In genomic region chr19:4368128-4368820, GRCh38 we compare ENCODE assay signal across 8 cellular contexts. TPM values are rescaled to one million over a fixed set of nuclear protein-coding genes. Genes with fewer than 3 reads are reported as not detected.
A peak's percentile ranks its signal among the peaks of the same experiment; 100 is the strongest.
DNase-seq lines count a peak whose midpoint lies in the region; ATAC-seq, FAIRE-seq and TF ChIP-seq lines count a peak whose summit lies in the region.

No MANE protein-coding gene starts in this region.

- H3K9me3 ChIP-seq in Panc1 (ENCODE audit: control insufficient read depth, insufficient read depth, low read depth, low read length) (no peaks in the 10 kb centered on the region), esophagus muscularis mucosa (no peaks in the 10 kb centered on the region), pancreas (no peaks in the 10 kb centered on the region), mucosa of descending colon (no peaks in the 10 kb centered on the region)

- H3K4me1 ChIP-seq in Panc1 (ENCODE audit: control insufficient read depth, insufficient read depth, low read length), result peaks cover 51% of the 10 kb centered on the region
- peaks cover 58 to 65% (median 61%) of the 10 kb centered on the region in 4 donors for H3K4me1 ChIP-seq in esophagus muscularis mucosa
- H3K4me1 ChIP-seq in pancreas, result peaks cover 7 to 27% (median 18%) of the 10 kb centered on the region in 3 donors
- H3K4me1 ChIP-seq in mucosa of descending colon (ENCODE audit: low read depth), result peaks cover 38% of the 10 kb centered on the region

- H3K4me3 ChIP-seq in Panc1 (ENCODE audit: low read depth in 2 of 2, low read length in 2 of 2) (no peak overlapping the region), esophagus muscularis mucosa (no peak overlapping the region), pancreas (no peak overlapping the region), mucosa of descending colon (no peak overlapping the region)

- DNase-seq in EH (ENCODE audit: low read depth) (peak; percentile 32), Panc1 (ENCODE audit: low read depth, low spot score) (no peak), esophagus muscularis mucosa (ENCODE audit: extremely low spot score) (no peak), pancreas (peak in 4 of 6 donors; percentile 17 to 65 (median 33)), SW480 (ENCODE audit: low spot score) (no peak), mucosa of descending colon (no peak), NCI-H2196 (lab: John Stamatoyannopoulos, UW; ENCODE audit: unreplicated experiment) (no peak)
- DNase-seq in stimulated activated CD4-positive, alpha-beta T cell treated with anti-CD3 and anti-CD28 coated beads, Interleukin-4, amount 100 ng/mL, for 4 hours, result no peak

- TF ChIP-seq EP300 in esophagus muscularis mucosa (IDR thresholded peaks at IDR 0.05), result no peak

- in situ Hi-C loops in Panc1 (cut with HindIII; ENCODE audit: low pct_unique_long_range_greater_than_20kb, low sequenced_read_pairs), result no loop called here

- no TSS peak for BruUV-seq in Panc1 (replicated peaks; lab: Mats Ljungman, UMichigan)

- POLR2A ChIA-PET in Panc1 (lab: Charles Lee), result interaction anchor here (0.7 kb wide), 1 partner anchor 9 kb away, joined by 4 read pairs; no protein-coding TSS in a partner anchor

- peak overlapping the region; percentile 44 for H3K27ac ChIP-seq in Panc1 (ENCODE audit: low read length)
- H3K27ac ChIP-seq in esophagus muscularis mucosa (replicated peaks in 1 of 4), result peak overlapping the region; percentile 54 to 88 (median 76)
- peak overlapping the region in 2 of 4 donors; percentile 42 to 62 for H3K27ac ChIP-seq in pancreas

- H3K27me3 ChIP-seq in Panc1 (ENCODE audit: control insufficient read depth, insufficient read depth, low read length) (no peaks in the 10 kb centered on the region), esophagus muscularis mucosa (no peaks in the 10 kb centered on the region), pancreas (no peaks in the 10 kb centered on the region)

- TF ChIP-seq CTCF in Panc1 (IDR thresholded peaks at IDR 0.05) (no peak), esophagus muscularis mucosa (IDR thresholded peaks at IDR 0.05) (no peak), pancreas (IDR thresholded peaks at IDR 0.05) (no peak), mucosa of descending colon (IDR thresholded peaks at IDR 0.05) (no peak)

- intact Hi-C loops in Panc1 (cut with micrococcal nuclease; ENCODE audit: unreplicated experiment) (loop anchor here (5.0 kb wide), 1 partner anchor 34 kb away; the partner anchor contains the start of genes CHAF1A and SH3GL1), esophagus muscularis mucosa (cut with DNase I) (no loop called here), pancreas (cut with DNase I) (no loop called here), mucosa of descending colon (cut with DNase I, micrococcal nuclease) (no loop called here)

- 44% methylated on average over 17 of the region's 19 CpGs for WGBS in esophagus muscularis mucosa
- 64 to 70% methylated on average over 19 of the region's 19 CpGs for WGBS in pancreas, 2 donors

- CTCF ChIA-PET in Panc1 (lab: Charles Lee), result no interaction called here

- FAIRE-seq in pancreas (lab: Jason Lieb, UNC), result no peak

- no peak for ATAC-seq in Panc1
- ATAC-seq in pancreas, result no peak
- no peak for ATAC-seq in mucosa of descending colon

- H3K36me3 ChIP-seq in Panc1 (ENCODE audit: control insufficient read depth, insufficient read depth, low read length), result no peaks in the 10 kb centered on the region
- H3K36me3 ChIP-seq in esophagus muscularis mucosa, result peaks cover 24 to 45% (median 39%) of the 10 kb centered on the region in 4 donors
- peaks cover 3 to 13% (median 6%) of the 10 kb centered on the region in 3 donors for H3K36me3 ChIP-seq in pancreas
- no peaks in the 10 kb centered on the region for H3K36me3 ChIP-seq in mucosa of descending colon (ENCODE audit: low read depth)

- TF ChIP-seq POLR2A in esophagus muscularis mucosa (IDR thresholded peaks at IDR 0.05; ENCODE audit: low read depth), result no peak

RNA-seq across cellular contexts. Expression of gene MPND, which starts 24.9 kb away (rescaled TPM):
- total RNA-seq in Panc1 (2021; ENCODE audit: unreplicated experiment), result 22.9 TPM
- 44.9 TPM for polyA plus RNA-seq in Panc1 (2012; ENCODE audit: insufficient read length)
- total RNA-seq in esophagus muscularis mucosa, result 1 to 10 TPM; 5.3 to 9.2 (median 7.6) TPM
- 10 to 100 TPM; 11.8 to 20.0 (median 14.9) TPM for total RNA-seq in pancreas
- 10 to 100 TPM; 16.7 to 18.9 TPM for polyA plus RNA-seq in pancreas
- 10 to 100 TPM; 43.8 to 82.8 (median 49.0) TPM for total RNA-seq in mucosa of descending colon

RNA-seq across cellular contexts. Expression of gene STAP2, which starts 29.6 kb away (rescaled TPM):
- total RNA-seq in Panc1 (2021; ENCODE audit: unreplicated experiment), result 10.0 TPM
- 21.6 TPM for polyA plus RNA-seq in Panc1 (2012; ENCODE audit: insufficient read length)
- 1 to 10 TPM in 2 of 4 donors, under 1 TPM in 1, not detected in 1; 0.52 to 3.3 (median 1.7) TPM for total RNA-seq in esophagus muscularis mucosa
- 10 to 100 TPM; 17.4 to 45.4 (median 23.3) TPM for total RNA-seq in pancreas
- polyA plus RNA-seq in pancreas, result 10 to 100 TPM; 46.6 to 65.5 TPM
- total RNA-seq in mucosa of descending colon, result 100 to 1,000 TPM in 2 of 3 donors, 10 to 100 TPM in 1; 91.4 to 330 (median 183) TPM

RNA-seq across cellular contexts. Expression of gene SH3GL1, which starts 32.1 kb away (rescaled TPM):
- 57.1 TPM for total RNA-seq in Panc1 (2021; ENCODE audit: unreplicated experiment)
- polyA plus RNA-seq in Panc1 (2012; ENCODE audit: insufficient read length), result 72.4 TPM
- total RNA-seq in esophagus muscularis mucosa, result 10 to 100 TPM; 49.4 to 77.2 (median 59.5) TPM
- 10 to 100 TPM; 25.9 to 31.1 (median 27.5) TPM for total RNA-seq in pancreas
- 10 to 100 TPM; 27.1 to 34.2 TPM for polyA plus RNA-seq in pancreas
- total RNA-seq in mucosa of descending colon, result 10 to 100 TPM; 31.7 to 54.9 (median 47.5) TPM

RNA-seq across cellular contexts. Expression of gene CHAF1A, which starts 34.2 kb away (rescaled TPM):
- total RNA-seq in Panc1 (2021; ENCODE audit: unreplicated experiment), result 45.4 TPM
- 23.8 TPM for polyA plus RNA-seq in Panc1 (2012; ENCODE audit: insufficient read length)
- total RNA-seq in esophagus muscularis mucosa, result 10 to 100 TPM in 1 of 4 donors, 1 to 10 TPM in 3; 4.6 to 14.6 (median 7.6) TPM
- total RNA-seq in pancreas, result 1 to 10 TPM; 2.8 to 5.0 (median 3.9) TPM
- polyA plus RNA-seq in pancreas, result 1 to 10 TPM; 3.8 to 4.3 TPM
- 10 to 100 TPM; 17.3 to 24.9 (median 18.1) TPM for total RNA-seq in mucosa of descending colon

Comparison
In these comparisons a context has a peak if more than half of its experiments do, and no peak if none do; other contexts are left out.
1. DNase-seq: peak in EH (single experiment) and pancreas (4 of 6); none in Panc1 (single experiment), esophagus muscularis mucosa (single experiment), SW480 (single experiment), mucosa of descending colon (0 of 3), NCI-H2196 (single experiment) and stimulated activated CD4-positive, alpha-beta T cell treated with anti-CD3 and anti-CD28 coated beads, Interleukin-4, amount 100 ng/mL, for 4 hours (0 of 2).